ENCODE assay signal across 1 cellular context in the genomic region with DNA sequence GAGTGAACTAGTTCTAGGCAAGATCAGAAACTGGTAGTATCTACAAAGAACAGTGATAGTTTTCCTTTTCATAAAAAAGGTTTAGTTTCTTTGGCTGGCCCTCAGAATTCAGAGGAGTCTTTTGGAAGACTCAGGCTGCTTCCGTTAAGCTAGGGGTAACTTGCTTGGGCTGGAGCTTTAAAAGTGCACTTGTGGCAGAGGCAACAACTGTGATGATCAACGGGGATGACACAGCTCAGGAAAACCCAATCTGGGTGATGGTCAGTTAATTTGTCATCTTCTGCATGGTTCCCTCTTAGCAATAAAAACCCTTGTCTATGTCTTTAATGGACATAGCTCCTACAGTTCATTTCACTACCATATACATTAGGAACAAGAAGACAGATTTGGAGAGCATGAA.
TF ChIP-seq lines count a peak whose summit lies in the region.

No MANE protein-coding gene starts in this region.

TF ChIP-seq in SK-N-SH, 30 proteins besides CTCF, POLR2A, EP300 and RAD21:
- TF ChIP-seq, protein P1, sequence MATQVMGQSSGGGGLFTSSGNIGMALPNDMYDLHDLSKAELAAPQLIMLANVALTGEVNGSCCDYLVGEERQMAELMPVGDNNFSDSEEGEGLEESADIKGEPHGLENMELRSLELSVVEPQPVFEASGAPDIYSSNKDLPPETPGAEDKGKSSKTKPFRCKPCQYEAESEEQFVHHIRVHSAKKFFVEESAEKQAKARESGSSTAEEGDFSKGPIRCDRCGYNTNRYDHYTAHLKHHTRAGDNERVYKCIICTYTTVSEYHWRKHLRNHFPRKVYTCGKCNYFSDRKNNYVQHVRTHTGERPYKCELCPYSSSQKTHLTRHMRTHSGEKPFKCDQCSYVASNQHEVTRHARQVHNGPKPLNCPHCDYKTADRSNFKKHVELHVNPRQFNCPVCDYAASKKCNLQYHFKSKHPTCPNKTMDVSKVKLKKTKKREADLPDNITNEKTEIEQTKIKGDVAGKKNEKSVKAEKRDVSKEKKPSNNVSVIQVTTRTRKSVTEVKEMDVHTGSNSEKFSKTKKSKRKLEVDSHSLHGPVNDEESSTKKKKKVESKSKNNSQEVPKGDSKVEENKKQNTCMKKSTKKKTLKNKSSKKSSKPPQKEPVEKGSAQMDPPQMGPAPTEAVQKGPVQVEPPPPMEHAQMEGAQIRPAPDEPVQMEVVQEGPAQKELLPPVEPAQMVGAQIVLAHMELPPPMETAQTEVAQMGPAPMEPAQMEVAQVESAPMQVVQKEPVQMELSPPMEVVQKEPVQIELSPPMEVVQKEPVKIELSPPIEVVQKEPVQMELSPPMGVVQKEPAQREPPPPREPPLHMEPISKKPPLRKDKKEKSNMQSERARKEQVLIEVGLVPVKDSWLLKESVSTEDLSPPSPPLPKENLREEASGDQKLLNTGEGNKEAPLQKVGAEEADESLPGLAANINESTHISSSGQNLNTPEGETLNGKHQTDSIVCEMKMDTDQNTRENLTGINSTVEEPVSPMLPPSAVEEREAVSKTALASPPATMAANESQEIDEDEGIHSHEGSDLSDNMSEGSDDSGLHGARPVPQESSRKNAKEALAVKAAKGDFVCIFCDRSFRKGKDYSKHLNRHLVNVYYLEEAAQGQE (IDR thresholded peaks at IDR 0.05; ENCODE audit: low read depth, low read length), result no peak
- TF ChIP-seq JUND (IDR thresholded peaks at IDR 0.05) (no peak), YY1 (IDR thresholded peaks at IDR 0.05; ENCODE audit: low read depth) (no peak), NRF1 (IDR thresholded peaks at IDR 0.05; ENCODE audit: low read depth, low read length) (no peak), GABPA (IDR thresholded peaks at IDR 0.05; ENCODE audit: low read depth) (no peak), CHD2 (IDR thresholded peaks at IDR 0.05; ENCODE audit: low read length, partially characterized antibody) (no peak), SIN3A (IDR thresholded peaks at IDR 0.05; ENCODE audit: borderline replicate concordance, low read depth, low read length) (no peak), USF1 (IDR thresholded peaks at IDR 0.05; ENCODE audit: borderline replicate concordance, low read depth) (no peak), USF2 (IDR thresholded peaks at IDR 0.05; ENCODE audit: borderline replicate concordance, low read depth, low read length) (no peak), SMC3 (IDR thresholded peaks at IDR 0.05; ENCODE audit: low read depth, low read length) (no peak), MAX (IDR thresholded peaks at IDR 0.05; ENCODE audit: low read depth) (no peak), NFIC (IDR thresholded peaks at IDR 0.05; ENCODE audit: borderline replicate concordance) (no peak), ELF1 (IDR thresholded peaks at IDR 0.05) (no peak), ZBTB33 (IDR thresholded peaks at IDR 0.05; ENCODE audit: borderline replicate concordance, low read depth) (no peak), GATA2 (CRISPR knock-in tag; IDR thresholded peaks at IDR 0.05) (no peak), MXI1 (IDR thresholded peaks at IDR 0.05; ENCODE audit: low read depth, low read length) (no peak), EZH2phosphoT487 (IDR thresholded peaks at IDR 0.05; ENCODE audit: borderline replicate concordance, low read depth) (no peak), MEF2A (IDR thresholded peaks at IDR 0.05; ENCODE audit: borderline replicate concordance, low read depth) (no peak), TCF12 (IDR thresholded peaks at IDR 0.05) (no peak)
